In genomic region chr3:171462224-171462623, GRCh38 we compare ENCODE assay signal across 12 cellular contexts. TPM values are rescaled to one million over a fixed set of nuclear protein-coding genes. Genes with fewer than 3 reads are reported as not detected.
DNase-seq lines count a peak whose midpoint lies in the region; ATAC-seq and TF ChIP-seq lines count a peak whose summit lies in the region.
"Had no signal": no experiment of that assay in that cellular context is flagged by ENCODE, and none has a peak within 500 bp of the region (broad histone marks: within the 10 kb centered on the region; RNA-seq: fewer than 3 reads in every experiment).

No MANE protein-coding gene starts in this region.

- H3K36me3 Mint-ChIP-seq in CD4-positive, alpha-beta memory T cell, result peaks cover 2 to 27% of the 10 kb centered on the region in 2 donors
- peaks cover 3% of the 10 kb centered on the region for H3K36me3 Mint-ChIP-seq in T-helper 1 cell treated with Interleukin-12 subunit alpha and Interleukin-12 subunit beta and Interleukin-4 antibody, amounts not matched to agents 30 μg/mL and 1 μg/mL, for 36 hours (ENCODE audit: low read depth)
- peaks cover 32% of the 10 kb centered on the region for H3K36me3 Mint-ChIP-seq in effector memory CD8-positive, alpha-beta T cell (ENCODE audit: insufficient read depth)

- peaks cover 13 to 26% (median 20%) of the 10 kb centered on the region in 4 donors for H3K4me1 Mint-ChIP-seq in CD4-positive, alpha-beta memory T cell
- H3K4me1 Mint-ChIP-seq in T-helper 1 cell treated with Interleukin-12 subunit alpha and Interleukin-12 subunit beta and Interleukin-4 antibody, amounts not matched to agents 30 μg/mL and 1 μg/mL, for 36 hours (ENCODE audit: low read depth), result peaks cover 24% of the 10 kb centered on the region
- H3K4me1 Mint-ChIP-seq in effector memory CD8-positive, alpha-beta T cell (ENCODE audit: low read depth in 2 of 2), result peaks cover 25 to 33% of the 10 kb centered on the region in 2 donors

- no peaks in the 10 kb centered on the region for H3K9me3 ChIP-seq in CD4-positive, alpha-beta memory T cell (ENCODE audit: control insufficient read depth in 1 of 2, low read length in 2 of 2)
- H3K9me3 ChIP-seq: heart left ventricle had no signal

- intact Hi-C loops in CD4-positive, alpha-beta memory T cell (cut with micrococcal nuclease), result loop anchor here (5.0 to 10.0 kb wide), 4 partner anchors 50 to 1697 kb away; partner anchors contain the start of genes ACTRT3 and TERC
- intact Hi-C loops in lower leg skin (cut with DNase I; ENCODE audit: low total_unique reads), result no loop called here

- H3K27me3 Mint-ChIP-seq in CD4-positive, alpha-beta memory T cell, result no peaks in the 10 kb centered on the region
- no peaks in the 10 kb centered on the region for H3K27me3 Mint-ChIP-seq in T-helper 1 cell treated with Interleukin-12 subunit alpha and Interleukin-12 subunit beta and Interleukin-4 antibody, amounts not matched to agents 30 μg/mL and 1 μg/mL, for 36 hours (ENCODE audit: low read depth)
- no peaks in the 10 kb centered on the region for H3K27me3 Mint-ChIP-seq in effector memory CD8-positive, alpha-beta T cell

- no peaks in the 10 kb centered on the region for H3K36me3 ChIP-seq in CD4-positive, alpha-beta memory T cell (ENCODE audit: insufficient read depth, low read length)
- H3K36me3 ChIP-seq: heart left ventricle had no signal

- no peaks in the 10 kb centered on the region for H3K9me3 Mint-ChIP-seq in CD4-positive, alpha-beta memory T cell
- H3K9me3 Mint-ChIP-seq in T-helper 1 cell treated with Interleukin-12 subunit alpha and Interleukin-12 subunit beta and Interleukin-4 antibody, amounts not matched to agents 30 μg/mL and 1 μg/mL, for 36 hours, result peaks cover 4% of the 10 kb centered on the region
- H3K9me3 Mint-ChIP-seq in effector memory CD8-positive, alpha-beta T cell, result no peaks in the 10 kb centered on the region

- ATAC-seq in effector memory CD8-positive, alpha-beta T cell (replicated peaks), result no peak
- ATAC-seq: heart left ventricle had no signal

- no peak overlapping the region for H3K4me3 ChIP-seq in CD4-positive, alpha-beta memory T cell (ENCODE audit: low read length in 2 of 2)
- H3K4me3 ChIP-seq in GM12865 (ENCODE audit: low read depth, low read length), result peak overlapping the region; percentile 94
- no peak overlapping the region for H3K4me3 ChIP-seq in lower leg skin (ENCODE audit: low read depth, poor library complexity, severe bottlenecking)

- TF ChIP-seq POLR2A in lower leg skin (IDR thresholded peaks at IDR 0.05), result no peak

- H3K4me1 ChIP-seq in CD4-positive, alpha-beta memory T cell (ENCODE audit: insufficient read depth, low read length), result peaks cover 21% of the 10 kb centered on the region

- CTCF ChIA-PET in CD4-positive, alpha-beta memory T cell (lab: Charles Lee; ENCODE audit: partially characterized antibody), result interaction anchor here (1.5 to 3.0 kb wide), 5 partner anchors 16 to 273 kb away, joined by 3 to 13 read pairs (median 5); no protein-coding TSS in a partner anchor

- no peaks in the 10 kb centered on the region for H3K27me3 ChIP-seq in CD4-positive, alpha-beta memory T cell (ENCODE audit: insufficient read depth, low read length)

- DNase-seq in CD4-positive, alpha-beta memory T cell, result peak in 4 of 5 donors; percentile 17 to 47 (median 28)
- DNase-seq in GM12865 (ENCODE audit: low read depth), result peak; percentile 68
- no peak for DNase-seq in effector memory CD8-positive, alpha-beta T cell
- DNase-seq in SIG-M5 treated with dmso at 0.1 percent for 504 hours (lab: John Stamatoyannopoulos, UW; ENCODE audit: unreplicated experiment), result no peak
- DNase-seq in cerebellar cortex (ENCODE audit: low spot score), result no peak
- no peak for DNase-seq in occipital lobe (lab: John Stamatoyannopoulos, UW)
- no peak for DNase-seq in lower leg skin (ENCODE audit: low spot score in 2 of 2)
- DNase-seq: activated CD4-positive, CD25-positive, alpha-beta regulatory T cell treated with anti-CD3 and anti-CD28 coated beads, Interleukin-2, amount 50 U/mL, for 72 hours; EL; heart left ventricle; MV-4-11 had no signal

- H3K27ac ChIP-seq in CD4-positive, alpha-beta memory T cell (ENCODE audit: low read depth, low read length), result no peak overlapping the region
- H3K27ac ChIP-seq: heart left ventricle had no signal

- H3K4me3 Mint-ChIP-seq in CD4-positive, alpha-beta memory T cell, result peak overlapping the region; percentile 91 to 99 (median 96)
- peak overlapping the region; percentile 93 for H3K4me3 Mint-ChIP-seq in T-helper 1 cell treated with Interleukin-12 subunit alpha and Interleukin-12 subunit beta and Interleukin-4 antibody, amounts not matched to agents 30 μg/mL and 1 μg/mL, for 36 hours
- H3K4me3 Mint-ChIP-seq in effector memory CD8-positive, alpha-beta T cell, result peak overlapping the region; percentile 92 to 99

- WGBS in lower leg skin, 2 donors, result 73 to 78% methylated on average over 1 of the region's 1 CpG

- POLR2A ChIA-PET in CD4-positive, alpha-beta memory T cell (lab: Charles Lee; ENCODE audit: partially characterized antibody), result interaction anchor here (0.7 to 6.0 kb wide), 7 partner anchors 8 to 210 kb away, joined by 3 to 54 read pairs (median 6); no protein-coding TSS in a partner anchor

- no peak for TF ChIP-seq CTCF in GM12865 (IDR thresholded peaks at IDR 0.05; ENCODE audit: insufficient read depth, low read depth, low read length, missing control alignments)
- TF ChIP-seq CTCF in lower leg skin (IDR thresholded peaks at IDR 0.05), result no peak

- peak overlapping the region; percentile 3 to 98 (median 88) for H3K27ac Mint-ChIP-seq in CD4-positive, alpha-beta memory T cell
- no peak overlapping the region for H3K27ac Mint-ChIP-seq in T-helper 1 cell treated with Interleukin-12 subunit alpha and Interleukin-12 subunit beta and Interleukin-4 antibody, amounts not matched to agents 30 μg/mL and 1 μg/mL, for 36 hours
- peak overlapping the region in 1 of 2 donors; percentile 72 for H3K27ac Mint-ChIP-seq in effector memory CD8-positive, alpha-beta T cell

RNA-seq across cellular contexts. Expression of gene TNIK, which starts 2.0 kb away (rescaled TPM):
- 10 to 100 TPM; 86.3 to 93.5 TPM for total RNA-seq in CD4-positive, alpha-beta memory T cell
- 10 to 100 TPM; 14.6 to 29.8 TPM for polyA plus RNA-seq in CD4-positive, alpha-beta memory T cell
- total RNA-seq in occipital lobe (76.7 TPM), lower leg skin (1 to 10 TPM in 3 of 4 donors, under 1 TPM in 1; 0.72 to 4.7 (median 2.4) TPM)

Comparison
In these comparisons a context has a peak if more than half of its experiments do, and no peak if none do; other contexts are left out.
1. DNase-seq: peak in CD4-positive, alpha-beta memory T cell (4 of 5) and GM12865 (single experiment); none in effector memory CD8-positive, alpha-beta T cell (0 of 3), SIG-M5 treated with dmso at 0.1 percent for 504 hours (single experiment), cerebellar cortex (single experiment), occipital lobe (single experiment) and lower leg skin (0 of 2).
2. RNA of gene TNIK, which starts 2.0 kb away (total RNA-seq): 86.3 to 93.5 TPM in CD4-positive, alpha-beta memory T cell and 76.7 TPM in occipital lobe (single experiment); 0.72 to 4.7 TPM in lower leg skin; every median in the first group is over 10 times any median in the second.
3. Peak in every context shown above with its lines, with median percentiles within 50 percentile points of each other: H3K4me3 Mint-ChIP-seq.